8 cellular contexts compared by ENCODE assay signal in genomic region chrX:48801281-48802088, GRCh38. TPM values are rescaled to one million over a fixed set of nuclear protein-coding genes. Genes with fewer than 3 reads are reported as not detected.
A peak's percentile ranks its signal among the peaks of the same experiment; 100 is the strongest.
DNase-seq lines count a peak whose midpoint lies in the region; ATAC-seq, FAIRE-seq and TF ChIP-seq lines count a peak whose summit lies in the region.

Gene HDAC6 (plus strand): TSS chrX:48802067. CDS start chrX:48802693, 626 bp downstream.

- H3K36me3 Mint-ChIP-seq in activated CD8-positive, alpha-beta memory T cell treated with anti-CD3 and anti-CD28 coated beads, Interleukin-2, amount 10 ng/mL, durations not matched to agents 7 days and 5 days: peaks cover 16% of the 10 kb centered on the region

- no peak for TF ChIP-seq EP300 in H1 (IDR thresholded peaks at IDR 0.05; ENCODE audit: borderline replicate concordance in 1 of 2, low read depth in 2 of 2, low read length in 2 of 2)

- ATAC-seq in GM21367 (IDR thresholded peaks at IDR 0.05; ENCODE audit: unreplicated experiment): peak; percentile 84
- ATAC-seq in activated CD8-positive, alpha-beta memory T cell treated with anti-CD3 and anti-CD28 coated beads, Interleukin-2, amount 10 ng/mL, durations not matched to agents 7 days and 5 days: peak; percentile 88

- peak within 1 kb of the TSS; percentile 55 for H4K91ac ChIP-seq in H1 (replicated peaks; ENCODE audit: insufficient read length, low read length)
- peak within 1 kb of the TSS; percentile 99 for H4K91ac ChIP-seq in mesenchymal stem cell (ENCODE audit: low read length)

- H3K27me3 Mint-ChIP-seq in activated CD8-positive, alpha-beta memory T cell treated with anti-CD3 and anti-CD28 coated beads, Interleukin-2, amount 10 ng/mL, durations not matched to agents 7 days and 5 days: no peaks in the 10 kb centered on the region

- peak in 1 of 2 experiments; percentile 25; a peak in 1 of 3 replicates for TF ChIP-seq POLR2A in H1 (IDR thresholded peaks at IDR 0.05; ENCODE audit: control extremely low read depth in 1 of 2, low read depth in 2 of 2, low read length in 2 of 2)

- peaks cover 0 to 13% (median 2%) of the 10 kb centered on the region in 4 experiments; a peak in 4 of 8 replicates for H3K36me3 ChIP-seq in H1 (ENCODE audit: control insufficient read depth in 2 of 4, insufficient read depth in 4 of 4, low read length in 3 of 4)
- H3K36me3 ChIP-seq in mesenchymal stem cell (ENCODE audit: control insufficient read depth in 1 of 2, insufficient read depth in 2 of 2, low read depth in 1 of 2, low read length in 2 of 2): peaks cover 7 to 12% of the 10 kb centered on the region in 2 experiments

- H3K23me2 ChIP-seq in H1 (ENCODE audit: low read depth, low read length): no peaks in the 10 kb centered on the region; the same call in 1 of the 2 replicates

- no peak within 1 kb of the TSS for H3K4ac ChIP-seq in H1 (replicated peaks; ENCODE audit: insufficient read length, low read depth, low read length)
- H3K4ac ChIP-seq in mesenchymal stem cell (ENCODE audit: low read depth in 1 of 2, low read length in 2 of 2): peak within 1 kb of the TSS in 1 of 2 experiments; percentile 88

- H4K8ac ChIP-seq in H1 (ENCODE audit: extremely low read depth, insufficient read depth, low read length) (peak within 1 kb of the TSS; percentile 100; the same call in 1 of the 2 replicates), mesenchymal stem cell (ENCODE audit: low read length) (peak within 1 kb of the TSS; percentile 100)

- H3K9me3 Mint-ChIP-seq in activated CD8-positive, alpha-beta memory T cell treated with anti-CD3 and anti-CD28 coated beads, Interleukin-2, amount 10 ng/mL, durations not matched to agents 7 days and 5 days (ENCODE audit: low read depth): no peaks in the 10 kb centered on the region

- peak; percentile 97 for DNase-seq in COLO829 (ENCODE audit: low spot score)
- peak; percentile 77 for DNase-seq in HTR-8/SVneo (ENCODE audit: insufficient read length, low spot score)
- peak; percentile 96 for DNase-seq in NOMO-1 treated with dmso at 0.1 percent for 144 hours (lab: John Stamatoyannopoulos, UW; ENCODE audit: unreplicated experiment)
- DNase-seq in activated CD8-positive, alpha-beta memory T cell treated with anti-CD3 and anti-CD28 coated beads, Interleukin-2, amount 10 ng/mL, durations not matched to agents 7 days and 5 days: peak; percentile 97
- peak; percentile 86 to 94 for DNase-seq in H1 (ENCODE audit: low read depth in 1 of 2, low spot score in 2 of 2)
- peak; percentile 99 for DNase-seq in mesenchymal stem cell
- peak; percentile 89 for DNase-seq in stimulated activated CD8-positive, alpha-beta memory T cell treated with anti-CD3 and anti-CD28 coated beads, Interleukin-12 subunit alpha, Interleukin-12 subunit beta, amount 100 ng/mL, for 4 hours (ENCODE audit: low read depth)

- H2AFZ ChIP-seq in H1 (ENCODE audit: low read length) (peak within 1 kb of the TSS; percentile 82; the same call in 1 of the 2 replicates), mesenchymal stem cell (ENCODE audit: low read depth, low read length) (peak within 1 kb of the TSS; percentile 53)

- H3K14ac ChIP-seq in H1 (ENCODE audit: insufficient read length) (no peak within 1 kb of the TSS), mesenchymal stem cell (ENCODE audit: low read length in 2 of 2) (peak within 1 kb of the TSS in 1 of 2 experiments; percentile 81)

- H3K23ac ChIP-seq in H1 (ENCODE audit: insufficient read length): no peak within 1 kb of the TSS
- H3K23ac ChIP-seq in mesenchymal stem cell (ENCODE audit: low read length in 2 of 2): peak within 1 kb of the TSS in 1 of 2 experiments; percentile 72

- no peak within 1 kb of the TSS for H2BK15ac ChIP-seq in H1 (ENCODE audit: low read length)
- H2BK15ac ChIP-seq in mesenchymal stem cell (ENCODE audit: low read depth, poor library complexity, severe bottlenecking): no peak within 1 kb of the TSS

- H4K20me1 ChIP-seq in H1 (replicated peaks in 1 of 2; ENCODE audit: control insufficient read depth in 1 of 2, insufficient read depth in 2 of 2, low read length in 2 of 2): no peaks in the 10 kb centered on the region

- H3K4me3 Mint-ChIP-seq in activated CD8-positive, alpha-beta memory T cell treated with anti-CD3 and anti-CD28 coated beads, Interleukin-2, amount 10 ng/mL, durations not matched to agents 7 days and 5 days: peak within 1 kb of the TSS; percentile 98

- H3K18ac ChIP-seq in H1 (ENCODE audit: extremely low read depth, low read length) (peak within 1 kb of the TSS; percentile 71; the same call in 1 of the 2 replicates), mesenchymal stem cell (ENCODE audit: low read depth in 1 of 2, low read length in 2 of 2) (peak within 1 kb of the TSS; percentile 70 to 95)

- CTCF ChIA-PET in activated CD8-positive, alpha-beta memory T cell treated with anti-CD3 and anti-CD28 coated beads, Interleukin-2, amount 10 ng/mL, durations not matched to agents 7 days and 5 days (lab: Charles Lee): interaction anchor here (0.7 to 0.9 kb wide), 3 partner anchors 118 to 153 kb away, joined by 3 to 4 read pairs (median 3); partner anchors contain the start of gene WAS
- CTCF ChIA-PET in H1 (lab: Charles Lee; ENCODE audit: partially characterized antibody): interaction anchor here (1.0 kb wide), 1 partner anchor 106 kb away, joined by 3 read pairs; no protein-coding TSS in a partner anchor

- H3K79me2 ChIP-seq in H1 (ENCODE audit: control insufficient read depth in 1 of 2, insufficient read depth in 2 of 2, low read length in 2 of 2): no peaks in the 10 kb centered on the region

- peak within 1 kb of the TSS; percentile 96 for H4K5ac ChIP-seq in H1 (ENCODE audit: insufficient read length, low read depth, low read length)

- no peak within 1 kb of the TSS for H2BK120ac ChIP-seq in H1 (replicated peaks; ENCODE audit: low read depth, low read length)
- H2BK120ac ChIP-seq in mesenchymal stem cell (ENCODE audit: low read depth, low read length): peak within 1 kb of the TSS; percentile 73

- H3K79me1 ChIP-seq in H1 (ENCODE audit: low read depth, low read length) (no peaks in the 10 kb centered on the region), mesenchymal stem cell (replicated peaks; ENCODE audit: low read length, poor library complexity, severe bottlenecking) (peaks cover 7% of the 10 kb centered on the region)

- no peak for TF ChIP-seq RAD21 in H1 (IDR thresholded peaks at IDR 0.05 in 1 of 2, conservative IDR thresholded peaks at IDR 0.05 in 1 of 2; ENCODE audit: low read depth in 2 of 2, low read length in 2 of 2)

- peak within 1 kb of the TSS; percentile 64 to 92 (median 74) for H3K4me3 ChIP-seq in H1 (ENCODE audit: extremely low read depth in 1 of 4, insufficient read depth in 2 of 4, low read depth in 3 of 4, low read length in 4 of 4)
- H3K4me3 ChIP-seq in mesenchymal stem cell (ENCODE audit: insufficient read depth in 1 of 2, low read depth in 1 of 2, low read length in 2 of 2): peak within 1 kb of the TSS; percentile 80 to 82

- H3K9me3 ChIP-seq in H1 (ENCODE audit: insufficient read depth in 2 of 2, low read depth in 1 of 2, low read length in 1 of 2): no peaks in the 10 kb centered on the region
- no peaks in the 10 kb centered on the region for H3K9me3 ChIP-seq in mesenchymal stem cell (ENCODE audit: control insufficient read depth, low read length)

- POLR2A ChIA-PET in H1 (lab: Charles Lee; ENCODE audit: partially characterized antibody): interaction anchor here (1.1 to 2.1 kb wide), 3 partner anchors 9 to 97 kb away, joined by 4 to 5 read pairs (median 4); no protein-coding TSS in a partner anchor

- peak; percentile 79 for FAIRE-seq in HTR-8/SVneo (lab: Jason Lieb, UNC)
- FAIRE-seq in H1 (lab: Jason Lieb, UNC): no peak

- no peak within 1 kb of the TSS; the same call in 1 of the 2 replicates for H2AK5ac ChIP-seq in H1 (ENCODE audit: low read depth, low read length)
- no peak within 1 kb of the TSS for H2AK5ac ChIP-seq in mesenchymal stem cell (ENCODE audit: low read length, severe bottlenecking)

- peak within 1 kb of the TSS; percentile 98 for H3K27ac ChIP-seq in H1 (ENCODE audit: low read depth, low read length)
- peak within 1 kb of the TSS; percentile 99 for H3K27ac ChIP-seq in mesenchymal stem cell (ENCODE audit: low read length, poor library complexity, severe bottlenecking)

- H3K9ac ChIP-seq in H1 (replicated peaks in 1 of 4; ENCODE audit: extremely low read depth in 1 of 4, low read depth in 3 of 4, low read length in 3 of 4) (peak within 1 kb of the TSS; percentile 92 to 98 (median 96)), mesenchymal stem cell (ENCODE audit: low read length) (peak within 1 kb of the TSS; percentile 95)

- H2BK20ac ChIP-seq in H1 (ENCODE audit: low read length): no peak within 1 kb of the TSS

- TF ChIP-seq CTCF in H1 (IDR thresholded peaks at IDR 0.05; ENCODE audit: control extremely low read depth in 1 of 3, insufficient read depth in 1 of 3, low read depth in 1 of 3, low read length in 3 of 3): no peak

- 1% methylated on average over 36 of the region's 89 CpGs; no CpG with 5 or more reads in 1 of the 2 experiments for WGBS in H1 (ENCODE audit: extremely low coverage in 1 of 2, insufficient coverage in 1 of 2, insufficient read length in 1 of 2, insufficient replicate concordance in 2 of 2, low coverage in 1 of 2, low lambda C conversion rate in 2 of 2, missing lambda C conversion rate in 1 of 2), 2 experiments
- under 1% methylated on average over 80 of the region's 89 CpGs for WGBS in mesenchymal stem cell

- peaks cover 20% of the 10 kb centered on the region for H3K4me1 Mint-ChIP-seq in activated CD8-positive, alpha-beta memory T cell treated with anti-CD3 and anti-CD28 coated beads, Interleukin-2, amount 10 ng/mL, durations not matched to agents 7 days and 5 days

- H3K27ac Mint-ChIP-seq in activated CD8-positive, alpha-beta memory T cell treated with anti-CD3 and anti-CD28 coated beads, Interleukin-2, amount 10 ng/mL, durations not matched to agents 7 days and 5 days: peak within 1 kb of the TSS; percentile 100

- peak within 1 kb of the TSS; percentile 86 for H3K56ac ChIP-seq in H1 (replicated peaks; ENCODE audit: insufficient read length, low read depth, low read length)

- H3K4me2 ChIP-seq in H1 (ENCODE audit: insufficient read depth in 1 of 2, low read depth in 2 of 2, low read length in 2 of 2) (peak within 1 kb of the TSS; percentile 71 to 82), mesenchymal stem cell (ENCODE audit: low read length, poor library complexity, severe bottlenecking) (peak within 1 kb of the TSS; percentile 66)

- no peak within 1 kb of the TSS; the same call in 1 of the 2 replicates for H2BK12ac ChIP-seq in H1 (ENCODE audit: low read depth, low read length)
- no peak within 1 kb of the TSS for H2BK12ac ChIP-seq in mesenchymal stem cell (ENCODE audit: low read length in 2 of 2)

- H3K4me1 ChIP-seq in H1 (replicated peaks in 1 of 4; ENCODE audit: control insufficient read depth in 3 of 4, insufficient read depth in 4 of 4, low read length in 3 of 4): no peaks in the 10 kb centered on the region; a peak in 2 of 7 replicates
- peaks cover 4% of the 10 kb centered on the region for H3K4me1 ChIP-seq in mesenchymal stem cell (ENCODE audit: control insufficient read depth, insufficient read depth, low read depth, low read length)

- peak within 1 kb of the TSS; percentile 97 for H2BK5ac ChIP-seq in H1 (ENCODE audit: low read depth, low read length)
- H2BK5ac ChIP-seq in mesenchymal stem cell (ENCODE audit: low read depth, low read length, poor library complexity, severe bottlenecking): peak within 1 kb of the TSS; percentile 89

- H3K27me3 ChIP-seq in H1 (replicated peaks in 1 of 4; ENCODE audit: control insufficient read depth in 3 of 4, extremely low read depth in 1 of 4, insufficient read depth in 3 of 4, low read length in 3 of 4): no peaks in the 10 kb centered on the region
- H3K27me3 ChIP-seq in mesenchymal stem cell (ENCODE audit: control insufficient read depth in 1 of 2, insufficient read depth in 1 of 2, low read length in 2 of 2): peaks cover 0 to 14% of the 10 kb centered on the region in 2 experiments

RNA-seq across cellular contexts. Expression of gene HDAC6, which starts in this region (rescaled TPM):
- total RNA-seq in activated CD8-positive, alpha-beta memory T cell treated with anti-CD3 and anti-CD28 coated beads, Interleukin-2, amount 10 ng/mL, durations not matched to agents 7 days and 5 days: 100 to 1,000 TPM in 1 of 2 experiments, 10 to 100 TPM in 1; 76.8 to 107 TPM
- total RNA-seq in H1 (2021; fragmentation: NEBNext Ultra II Directional; extraction: Animal tissue kit (Norgen Biotek cat#: 25700)): 46.4 and 51.8 TPM in 2 replicates
- 34.0 and 36.4 TPM in 2 replicates for polyA plus RNA-seq in H1 (2011; rRNA removed)
- polyA plus RNA-seq in H1 (2011; cell fraction: cytosol; rRNA removed): 41.0 TPM
- polyA plus RNA-seq in H1 (2011; cell fraction: nucleus; rRNA removed): 211 TPM
- 43.0 to 48.8 TPM (median 45.9 TPM) in 4 replicates for polyA plus RNA-seq in H1 (2012, experiment 1 of 2)
- 25.1 TPM for polyA plus RNA-seq in H1 (2012, experiment 2 of 2)
- 43.2 TPM for polyA plus RNA-seq in H1 (2013, experiment 1 of 2)
- polyA plus RNA-seq in H1 (2013, experiment 2 of 2): 44.2 TPM
- polyA minus RNA-seq in H1 (2011; rRNA and poly(A)+ RNA removed): 38.6 and 41.8 TPM in 2 replicates
- polyA minus RNA-seq in H1 (2011; cell fraction: cytosol; rRNA and poly(A)+ RNA removed): 27.8 TPM
- 54.1 TPM for polyA minus RNA-seq in H1 (2011; cell fraction: nucleus; rRNA and poly(A)+ RNA removed)
- polyA plus RNA-seq in mesenchymal stem cell (2013, experiment 1 of 2): 38.8 TPM
- polyA plus RNA-seq in mesenchymal stem cell (2013, experiment 2 of 2): 35.3 TPM

Comparison
In these comparisons a context has a peak if more than half of its experiments do, and no peak if none do; other contexts are left out.
1. Peak in every context shown above with its lines: DNase-seq, ATAC-seq, H3K4me3 ChIP-seq and H3K27ac ChIP-seq.